ENCODE assay signal across 30 cellular contexts in genomic region chr12:65330341-65330740, GRCh38. TPM values are rescaled to one million over a fixed set of nuclear protein-coding genes. Genes with fewer than 3 reads are reported as not detected.
DNase-seq lines count a peak whose midpoint lies in the region; ATAC-seq and TF ChIP-seq lines count a peak whose summit lies in the region.
"Had no signal": no experiment of that assay in that cellular context is flagged by ENCODE, and none has a peak within 500 bp of the region (broad histone marks: within the 10 kb centered on the region; RNA-seq: fewer than 3 reads in every experiment).

No MANE protein-coding gene starts in this region.

- no peaks in the 10 kb centered on the region for H3K9me3 Mint-ChIP-seq in chondrocyte (ENCODE audit: low read depth)
- H3K9me3 Mint-ChIP-seq: activated CD4-positive, alpha-beta T cell treated with anti-CD3 and anti-CD28 coated beads, Interleukin-2, amount 10 ng/mL, durations not matched to agents 24 days and 14 days; activated T-cell treated with anti-CD3 and anti-CD28 coated beads, Interleukin-2, amount 50 U/mL, for 24 hours; endodermal cell; stimulated activated naive CD8-positive, alpha-beta T cell treated with anti-CD3 and anti-CD28 coated beads, Interleukin-15, Interleukin-2, amounts not matched to agents 100 ng/mL and 50 ng/mL, for 24 hours had no signal

- no peak overlapping the region for H3K14ac ChIP-seq in neuronal stem cell (ENCODE audit: low read length)

- peaks cover 86% of the 10 kb centered on the region for H3K4me1 Mint-ChIP-seq in chondrocyte (ENCODE audit: low read depth)
- H3K4me1 Mint-ChIP-seq: activated CD4-positive, alpha-beta T cell treated with anti-CD3 and anti-CD28 coated beads, Interleukin-2, amount 10 ng/mL, durations not matched to agents 24 days and 14 days had no signal

- H3K9ac ChIP-seq in neuronal stem cell (ENCODE audit: low read depth, low read length, poor library complexity) = no peak overlapping the region

- POLR2A ChIA-PET in AG04450 (lab: Yijun Ruan, JAX) = no interaction called here

- H4K8ac ChIP-seq in neuronal stem cell (ENCODE audit: low read depth, low read length) = no peak overlapping the region

- H3K9me3 ChIP-seq in AG04450 (ENCODE audit: control insufficient read depth, insufficient read depth, low read length) (peaks cover 4% of the 10 kb centered on the region), neuronal stem cell (replicated peaks in 1 of 2; ENCODE audit: control insufficient read depth in 2 of 2, insufficient read depth in 1 of 2, low read depth in 1 of 2, low read length in 2 of 2) (peaks cover 0 to 2% of the 10 kb centered on the region in 2 donors)
- H3K9me3 ChIP-seq: A549, esophagus muscularis mucosa, gastrocnemius medialis, left ventricle myocardium inferior, thoracic aorta, vagina had no signal

- H3K36me3 ChIP-seq in neuronal stem cell (replicated peaks in 1 of 2; ENCODE audit: control insufficient read depth in 2 of 2, insufficient read depth in 2 of 2, low read length in 2 of 2) = no peaks in the 10 kb centered on the region
- H3K36me3 ChIP-seq: vagina had no signal

- H2BK5ac ChIP-seq in neuronal stem cell (ENCODE audit: low read length) = no peak overlapping the region

- DNase-seq in AG04450 (ENCODE audit: low read depth, low spot score) (peak; percentile 21), NCI-H226 (peak; percentile 35), chondrocyte (ENCODE audit: low spot score) (no peak), myocyte (ENCODE audit: low read depth) (peak; percentile 31), Kasumi-1 (lab: John Stamatoyannopoulos, UW) (no peak), neuronal stem cell (ENCODE audit: low spot score) (no peak), OCI-M2 (lab: John Stamatoyannopoulos, UW; ENCODE audit: unreplicated experiment) (no peak)
- DNase-seq: activated CD4-positive, alpha-beta T cell treated with anti-CD3 and anti-CD28 coated beads, Interleukin-2, amount 10 ng/mL, durations not matched to agents 24 days and 14 days; activated gamma-delta T cell; activated T-cell treated with anti-CD3 and anti-CD28 coated beads, Interleukin-2, amount 50 U/mL, for 24 hours; cortex of kidney; DMS153; endodermal cell; gastrocnemius medialis; GDM1; hippocampal formation; left ventricle myocardium inferior; mesendoderm; NCI-H2081; NCI-H446 treated with DMSO at 0.1 percent for 48 hours; T1000 had no signal

- peaks cover 6% of the 10 kb centered on the region for H3K36me3 Mint-ChIP-seq in chondrocyte (ENCODE audit: low read depth)

- H2BK15ac ChIP-seq in neuronal stem cell (ENCODE audit: low read length) = no peak overlapping the region

- CTCF ChIA-PET in AG04450 (lab: Charles Lee) = no interaction called here

- WGBS in neuronal stem cell (ENCODE audit: extremely low coverage in 2 of 2, insufficient read length in 2 of 2, insufficient replicate concordance in 1 of 2), 2 donors = no CpG with 5 or more reads among the region's 4 CpGs

- H2AK5ac ChIP-seq in neuronal stem cell (ENCODE audit: low read depth, low read length) = no peak overlapping the region

- H3K4me3 ChIP-seq in AG04450 (ENCODE audit: low read depth, low read length) (no peak overlapping the region), neuronal stem cell (ENCODE audit: low read length in 2 of 2) (no peak overlapping the region)
- H3K4me3 ChIP-seq: A549, esophagus muscularis mucosa, gastrocnemius medialis, left ventricle myocardium inferior, skin epidermis, thoracic aorta, vagina had no signal

- peaks cover 5 to 8% of the 10 kb centered on the region in 2 donors for H3K4me1 ChIP-seq in neuronal stem cell (ENCODE audit: control insufficient read depth in 2 of 2, insufficient read depth in 1 of 2, low read depth in 1 of 2, low read length in 2 of 2)
- H3K4me1 ChIP-seq: vagina had no signal

- no peak overlapping the region for H4K91ac ChIP-seq in neuronal stem cell (ENCODE audit: low read depth, low read length, poor library complexity)

- H3K4ac ChIP-seq in neuronal stem cell (ENCODE audit: low read length) = no peak overlapping the region

- no peak overlapping the region for H2BK12ac ChIP-seq in neuronal stem cell (ENCODE audit: low read length)

- no peak overlapping the region for H3K23ac ChIP-seq in neuronal stem cell (ENCODE audit: low read depth, low read length, poor library complexity)

- no peak overlapping the region for H3K18ac ChIP-seq in neuronal stem cell (ENCODE audit: low read length)

- H3K27me3 Mint-ChIP-seq in chondrocyte (ENCODE audit: low read depth) = no peaks in the 10 kb centered on the region

- no peak overlapping the region for H2BK120ac ChIP-seq in neuronal stem cell (ENCODE audit: low read depth, low read length)

- no peak overlapping the region for H3K4me2 ChIP-seq in neuronal stem cell (ENCODE audit: insufficient read depth, low read length, poor library complexity, severe bottlenecking)
- H3K4me2 ChIP-seq: A549 had no signal

- peaks cover 2% of the 10 kb centered on the region for H3K79me1 ChIP-seq in neuronal stem cell (ENCODE audit: low read depth, low read length)

- no peak overlapping the region for H2AFZ ChIP-seq in neuronal stem cell (ENCODE audit: low read length)

- TF ChIP-seq CTCF in AG04450 (IDR thresholded peaks at IDR 0.05; ENCODE audit: low read depth, low read length) (no peak), chondrocyte (IDR thresholded peaks at IDR 0.05) (no peak)

- no peaks in the 10 kb centered on the region for H3K27me3 ChIP-seq in AG04450 (ENCODE audit: control insufficient read depth, insufficient read depth, low read length)
- no peaks in the 10 kb centered on the region for H3K27me3 ChIP-seq in neuronal stem cell (ENCODE audit: control insufficient read depth in 3 of 3, insufficient read depth in 3 of 3, low read depth in 1 of 3, low read length in 3 of 3)
- H3K27me3 ChIP-seq: esophagus muscularis mucosa, gastrocnemius medialis, vagina had no signal

- H3K27ac Mint-ChIP-seq in chondrocyte (ENCODE audit: unreplicated experiment) = peak overlapping the region; percentile 89
- H3K27ac Mint-ChIP-seq: activated CD4-positive, alpha-beta T cell treated with anti-CD3 and anti-CD28 coated beads, Interleukin-2, amount 10 ng/mL, durations not matched to agents 24 days and 14 days; activated T-cell treated with anti-CD3 and anti-CD28 coated beads, Interleukin-2, amount 50 U/mL, for 24 hours; endodermal cell; stimulated activated naive CD8-positive, alpha-beta T cell treated with anti-CD3 and anti-CD28 coated beads, Interleukin-15, Interleukin-2, amounts not matched to agents 100 ng/mL and 50 ng/mL, for 24 hours had no signal

- H3K27ac ChIP-seq in AG04450 (ENCODE audit: low read depth, low read length) = no peak overlapping the region
- H3K27ac ChIP-seq in neuronal stem cell (replicated peaks; ENCODE audit: low read length) = no peak overlapping the region
- H3K27ac ChIP-seq: A549, esophagus muscularis mucosa, gastrocnemius medialis, left ventricle myocardium inferior, skin epidermis, thoracic aorta, vagina had no signal

- no peak for ATAC-seq in HG03196 (IDR thresholded peaks at IDR 0.05; ENCODE audit: unreplicated experiment)
- ATAC-seq: A549, gastrocnemius medialis had no signal

- peak overlapping the region; percentile 45 for H3K4me3 Mint-ChIP-seq in chondrocyte (ENCODE audit: unreplicated experiment)
- H3K4me3 Mint-ChIP-seq: activated CD4-positive, alpha-beta T cell treated with anti-CD3 and anti-CD28 coated beads, Interleukin-2, amount 10 ng/mL, durations not matched to agents 24 days and 14 days; activated T-cell treated with anti-CD3 and anti-CD28 coated beads, Interleukin-2, amount 50 U/mL, for 24 hours; endodermal cell; stimulated activated naive CD8-positive, alpha-beta T cell treated with anti-CD3 and anti-CD28 coated beads, Interleukin-15, Interleukin-2, amounts not matched to agents 100 ng/mL and 50 ng/mL, for 24 hours had no signal

RNA-seq across cellular contexts. Expression of gene MSRB3, which starts 51.9 kb away (rescaled TPM):
- 60.9 and 75.6 TPM in 2 replicates for polyA plus RNA-seq in AG04450 (2011; rRNA removed)
- 76.5 and 78.1 TPM in 2 replicates for polyA minus RNA-seq in AG04450 (2011; rRNA and poly(A)+ RNA removed)
- total RNA-seq in chondrocyte = 104 to 160 TPM (median 158 TPM) in 3 replicates
- total RNA-seq in myocyte = 47.3 and 53.9 TPM in 2 replicates
- polyA plus RNA-seq in myocyte (2012) = 46.1 TPM
- 10.2 TPM for polyA plus RNA-seq in neuronal stem cell (2013, experiment 1 of 2)
- polyA plus RNA-seq in neuronal stem cell (2013, experiment 2 of 2) = 10.7 TPM
- total RNA-seq: activated CD4-positive, alpha-beta T cell treated with anti-CD3 and anti-CD28 coated beads, Interleukin-2, amount 10 ng/mL, durations not matched to agents 24 days and 14 days; activated CD8-positive, alpha-beta memory T cell treated with anti-CD3 and anti-CD28 coated beads for 36 hours; OCI-LY7 had no signal

Comparison
In these comparisons a context has a peak if more than half of its experiments do, and no peak if none do; other contexts are left out.
1. DNase-seq: peak in AG04450 (single experiment), NCI-H226 (single experiment) and myocyte (single experiment); none in chondrocyte (single experiment), Kasumi-1 (0 of 2), neuronal stem cell (single experiment) and OCI-M2 (single experiment).